In the genomic region with DNA sequence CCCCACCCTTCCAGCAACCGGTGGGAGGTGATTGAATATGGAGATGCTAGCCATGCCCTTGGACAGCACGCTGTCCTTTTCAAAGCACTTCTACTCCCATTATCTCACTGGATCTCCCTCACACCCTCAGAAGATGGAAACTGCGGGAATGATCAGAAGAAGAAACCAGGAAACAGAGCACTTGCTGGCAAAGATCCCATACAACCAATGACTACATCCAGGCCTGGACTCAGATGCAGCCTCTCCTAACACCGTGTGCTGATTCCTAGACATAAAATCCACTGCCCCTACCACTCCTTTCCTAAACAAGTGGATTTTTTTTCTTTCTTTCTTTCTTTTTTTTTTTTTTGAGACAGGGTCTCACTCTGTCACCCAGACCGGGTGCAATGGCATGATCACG, we compare ENCODE assay signal across 19 cellular contexts.
A peak's percentile ranks its signal among the peaks of the same experiment; 100 is the strongest.
DNase-seq lines count a peak whose midpoint lies in the region; TF ChIP-seq lines count a peak whose summit lies in the region.
"Had no signal": no experiment of that assay in that cellular context is flagged by ENCODE, and none has a peak within 500 bp of the region (broad histone marks: within the 10 kb centered on the region; RNA-seq: fewer than 3 reads in every experiment).

No MANE protein-coding gene starts in this region.

- H3K4me1 ChIP-seq in A673 (ENCODE audit: insufficient read depth, low read length, poor library complexity, severe bottlenecking) (peaks cover 7% of the 10 kb centered on the region), neuronal stem cell (ENCODE audit: control insufficient read depth in 2 of 2, insufficient read depth in 1 of 2, low read depth in 1 of 2, low read length in 2 of 2) (no peaks in the 10 kb centered on the region)

- H4K91ac ChIP-seq in neuronal stem cell (ENCODE audit: low read depth, low read length, poor library complexity) = no peak overlapping the region

- H2BK120ac ChIP-seq in neuronal stem cell (ENCODE audit: low read depth, low read length) = no peak overlapping the region

- H3K36me3 ChIP-seq in A673 (ENCODE audit: insufficient read depth, low read length, poor library complexity, severe bottlenecking) (no peaks in the 10 kb centered on the region), neuronal stem cell (replicated peaks in 1 of 2; ENCODE audit: control insufficient read depth in 2 of 2, insufficient read depth in 2 of 2, low read length in 2 of 2) (no peaks in the 10 kb centered on the region)
- H3K36me3 ChIP-seq: BLaER1 had no signal

- H3K23ac ChIP-seq in neuronal stem cell (ENCODE audit: low read depth, low read length, poor library complexity) = no peak overlapping the region

- no peak overlapping the region for H3K4me2 ChIP-seq in neuronal stem cell (ENCODE audit: insufficient read depth, low read length, poor library complexity, severe bottlenecking)
- H3K4me2 ChIP-seq: BLaER1, GM23338 had no signal

- no CpG with 5 or more reads among the region's 6 CpGs for whole genome bisulfite sequencing in neuronal stem cell (ENCODE audit: extremely low coverage in 2 of 2, insufficient read length in 2 of 2, insufficient replicate concordance in 1 of 2), 2 donors

- no peak overlapping the region for H3K14ac ChIP-seq in neuronal stem cell (ENCODE audit: low read length)

- TF ChIP-seq CTCF in A673 (conservative IDR thresholded peaks at IDR 0.05; ENCODE audit: low read depth, low read length) = no peak

- no peak overlapping the region for H3K4me3 ChIP-seq in A673 (ENCODE audit: low read depth, low read length, poor library complexity, severe bottlenecking)
- no peak overlapping the region for H3K4me3 ChIP-seq in neuronal stem cell (ENCODE audit: low read length in 2 of 2)
- H3K4me3 ChIP-seq: BLaER1, GM12878, GM23338 had no signal

- no peak overlapping the region for H2AK5ac ChIP-seq in neuronal stem cell (ENCODE audit: low read depth, low read length)

- no peaks in the 10 kb centered on the region for H3K27me3 ChIP-seq in A673 (replicated peaks; ENCODE audit: insufficient read depth, low read depth, low read length, poor library complexity)
- no peaks in the 10 kb centered on the region for H3K27me3 ChIP-seq in neuronal stem cell (ENCODE audit: control insufficient read depth in 3 of 3, insufficient read depth in 3 of 3, low read depth in 1 of 3, low read length in 3 of 3)
- H3K27me3 ChIP-seq: BLaER1 had no signal

- CTCF ChIA-PET in A673 (lab: Charles Lee) = interaction anchor here (0.6 kb wide), 1 partner anchor 942 kb away, joined by 16 read pairs; no protein-coding TSS in a partner anchor

- H3K27ac ChIP-seq in A673 (ENCODE audit: low read depth, low read length, poor library complexity, severe bottlenecking) (peak overlapping the region; percentile 21), neuronal stem cell (replicated peaks; ENCODE audit: low read length) (no peak overlapping the region)
- H3K27ac ChIP-seq: 22Rv1, BLaER1 had no signal

- POLR2A ChIA-PET in A673 (lab: Charles Lee; ENCODE audit: low non-redundant PET) = interaction anchor here (0.6 kb wide), 1 partner anchor 12 kb away, joined by 5 read pairs; no protein-coding TSS in a partner anchor

- no peak overlapping the region for H2BK5ac ChIP-seq in neuronal stem cell (ENCODE audit: low read length)

- no peak overlapping the region for H4K8ac ChIP-seq in neuronal stem cell (ENCODE audit: low read depth, low read length)

- no peak overlapping the region for H2BK12ac ChIP-seq in neuronal stem cell (ENCODE audit: low read length)

- H3K9me3 ChIP-seq in A673 (ENCODE audit: low read depth, low read length, poor library complexity, severe bottlenecking) = no peaks in the 10 kb centered on the region
- H3K9me3 ChIP-seq in neuronal stem cell (replicated peaks in 1 of 2; ENCODE audit: control insufficient read depth in 2 of 2, insufficient read depth in 1 of 2, low read depth in 1 of 2, low read length in 2 of 2) = peaks cover 0 to 4% of the 10 kb centered on the region in 2 donors
- H3K9me3 ChIP-seq: BLaER1 had no signal

- H3K79me1 ChIP-seq in neuronal stem cell (ENCODE audit: low read depth, low read length) = no peaks in the 10 kb centered on the region

- no peak overlapping the region for H3K4ac ChIP-seq in neuronal stem cell (ENCODE audit: low read length)

- DNase-seq in DMS 273 (lab: John Stamatoyannopoulos, UW; ENCODE audit: unreplicated experiment) (peak; percentile 71), DMS 273 treated with DMSO at 0.1 percent for 48 hours (lab: John Stamatoyannopoulos, UW) (no peak), A673 (ENCODE audit: low spot score) (no peak), NCI-H2081 treated with DMSO at 0.1 percent for 48 hours (lab: John Stamatoyannopoulos, UW) (peak; percentile 67), NCI-H510A (lab: John Stamatoyannopoulos, UW) (peak; percentile 30), AG08395 (ENCODE audit: low spot score) (no peak), NCI-H748 treated with DMSO at 0.1 percent for 48 hours (lab: John Stamatoyannopoulos, UW) (no peak), neuronal stem cell (ENCODE audit: low spot score) (no peak)
- DNase-seq: CD8-positive, alpha-beta T cell; NCI-H1417 treated with DMSO at 0.1 percent for 48 hours; PC-3; RPMI8226; SHP77 treated with DMSO at 0.1 percent for 48 hours; T-helper 1 cell; T-helper 9 cell had no signal

- intact Hi-C loops in A673 (cut with micrococcal nuclease; ENCODE audit: unreplicated experiment) = loop anchor here (10.0 kb wide), 1 partner anchor 1749 kb away; no protein-coding TSS in a partner anchor

- H3K18ac ChIP-seq in neuronal stem cell (ENCODE audit: low read length) = no peak overlapping the region

- H3K9ac ChIP-seq in neuronal stem cell (ENCODE audit: low read depth, low read length, poor library complexity) = no peak overlapping the region
- H3K9ac ChIP-seq: BLaER1 had no signal

- H2BK15ac ChIP-seq in neuronal stem cell (ENCODE audit: low read length) = no peak overlapping the region

- BruUV-seq in A673 (replicated peaks; lab: Mats Ljungman, UMichigan) = no TSS peak

- no peak overlapping the region for H2AFZ ChIP-seq in neuronal stem cell (ENCODE audit: low read length)
- H2AFZ ChIP-seq: GM23338 had no signal

Comparison
In these comparisons a context has a peak if more than half of its experiments do, and no peak if none do; other contexts are left out.
1. DNase-seq: peak in DMS 273 (single experiment), NCI-H2081 treated with DMSO at 0.1 percent for 48 hours (single experiment) and NCI-H510A (single experiment); none in DMS 273 treated with DMSO at 0.1 percent for 48 hours (single experiment), A673 (single experiment), AG08395 (single experiment), NCI-H748 treated with DMSO at 0.1 percent for 48 hours (single experiment) and neuronal stem cell (single experiment).